Comparison of ENCODE assay signal across 23 cellular contexts in genomic region chr10:59724098-59724938, GRCh38. TPM values are rescaled to one million over a fixed set of nuclear protein-coding genes. Genes with fewer than 3 reads are reported as not detected.
"Had no signal": no experiment of that assay in that cellular context is flagged by ENCODE, and none has a peak within 500 bp of the region (broad histone marks: within the 10 kb centered on the region; RNA-seq: fewer than 3 reads in every experiment).

No MANE protein-coding gene starts in this region.

- FAIRE-seq: bronchial epithelial cell, endothelial cell of umbilical vein, frontal cortex, keratinocyte had no signal

- H3K27me3 ChIP-seq: heart right ventricle, testis, vagina had no signal

- H3K36me3 ChIP-seq: heart right ventricle, vagina had no signal

- H3K36me3 Mint-ChIP-seq: activated naive CD8-positive, alpha-beta T cell treated with anti-CD3 and anti-CD28 coated beads, Interleukin-2, amount 10 ng/mL, durations not matched to agents 7 days and 5 days; mesothelial cell of epicardium; natural killer cell treated with Interleukin-12 subunit alpha and Interleukin-12 subunit beta and Interleukin-15 and Interleukin-18, amount 100 ng/mL, for 72 hours had no signal

- H3K27me3 Mint-ChIP-seq: activated naive CD8-positive, alpha-beta T cell treated with anti-CD3 and anti-CD28 coated beads, Interleukin-2, amount 10 ng/mL, durations not matched to agents 7 days and 5 days had no signal

- H3K4me1 ChIP-seq: heart right ventricle, testis, vagina had no signal

- DNase-seq: activated CD4-positive, alpha-beta memory T cell treated with anti-CD3 and anti-CD28 coated beads, Interleukin-2, amount 10 ng/mL, durations not matched to agents 7 days and 5 days; activated CD4-positive, alpha-beta T cell treated with anti-CD3 and anti-CD28 coated beads for 36 hours; activated naive CD8-positive, alpha-beta T cell treated with anti-CD3 and anti-CD28 coated beads, Interleukin-2, amount 10 ng/mL, durations not matched to agents 7 days and 5 days; activated T-cell treated with anti-CD3 and anti-CD28 coated beads, Interleukin-2, amount 50 U/mL, for 72 hours; aorta; effector CD4-positive, alpha-beta T cell; heart right ventricle; nucleus accumbens; stimulated activated CD4-positive, alpha-beta T cell treated with anti-CD3 and anti-CD28 coated beads, Interleukin-15, amount 100 ng/mL, for 24 hours; stimulated activated CD4-positive, alpha-beta T cell treated with anti-CD3 and anti-CD28 coated beads, Interleukin-4, amount 100 ng/mL, for 24 hours; T-helper 1 cell; testis had no signal

- ATAC-seq: activated CD4-positive, alpha-beta T cell treated with anti-CD3 and anti-CD28 coated beads for 36 hours; activated T-cell treated with anti-CD3 and anti-CD28 coated beads, Interleukin-2, amount 50 U/mL, for 72 hours; heart right ventricle; natural killer cell treated with Interleukin-12 subunit alpha and Interleukin-12 subunit beta and Interleukin-15 and Interleukin-18, amount 100 ng/mL, for 72 hours had no signal

- H3K27ac ChIP-seq: heart right ventricle, testis, vagina, VCaP had no signal

- H3K27ac Mint-ChIP-seq: activated CD4-positive, alpha-beta memory T cell treated with anti-CD3 and anti-CD28 coated beads, Interleukin-2, amount 10 ng/mL, durations not matched to agents 7 days and 5 days; activated CD4-positive, alpha-beta T cell treated with anti-CD3 and anti-CD28 coated beads for 36 hours; activated naive CD8-positive, alpha-beta T cell treated with anti-CD3 and anti-CD28 coated beads, Interleukin-2, amount 10 ng/mL, durations not matched to agents 7 days and 5 days; activated T-cell treated with anti-CD3 and anti-CD28 coated beads, Interleukin-2, amount 50 U/mL, for 72 hours; mesothelial cell of epicardium; natural killer cell treated with Interleukin-12 subunit alpha and Interleukin-12 subunit beta and Interleukin-15 and Interleukin-18, amount 100 ng/mL, for 72 hours; stimulated activated naive CD8-positive, alpha-beta T cell treated with anti-CD3 and anti-CD28 coated beads, Interleukin-15, Interleukin-2, amounts not matched to agents 100 ng/mL and 50 ng/mL, for 24 hours had no signal

- H3K4me1 Mint-ChIP-seq: activated CD4-positive, alpha-beta memory T cell treated with anti-CD3 and anti-CD28 coated beads, Interleukin-2, amount 10 ng/mL, durations not matched to agents 7 days and 5 days; activated CD4-positive, alpha-beta T cell treated with anti-CD3 and anti-CD28 coated beads for 36 hours; activated naive CD8-positive, alpha-beta T cell treated with anti-CD3 and anti-CD28 coated beads, Interleukin-2, amount 10 ng/mL, durations not matched to agents 7 days and 5 days had no signal

- H3K9me3 Mint-ChIP-seq: activated CD4-positive, alpha-beta memory T cell treated with anti-CD3 and anti-CD28 coated beads, Interleukin-2, amount 10 ng/mL, durations not matched to agents 7 days and 5 days; activated naive CD8-positive, alpha-beta T cell treated with anti-CD3 and anti-CD28 coated beads, Interleukin-2, amount 10 ng/mL, durations not matched to agents 7 days and 5 days; natural killer cell treated with Interleukin-12 subunit alpha and Interleukin-12 subunit beta and Interleukin-15 and Interleukin-18, amount 100 ng/mL, for 72 hours had no signal

- H3K9me3 ChIP-seq: testis, vagina had no signal

- H3K4me3 Mint-ChIP-seq: activated CD4-positive, alpha-beta memory T cell treated with anti-CD3 and anti-CD28 coated beads, Interleukin-2, amount 10 ng/mL, durations not matched to agents 7 days and 5 days; activated CD4-positive, alpha-beta T cell treated with anti-CD3 and anti-CD28 coated beads for 36 hours; activated naive CD8-positive, alpha-beta T cell treated with anti-CD3 and anti-CD28 coated beads, Interleukin-2, amount 10 ng/mL, durations not matched to agents 7 days and 5 days; activated T-cell treated with anti-CD3 and anti-CD28 coated beads, Interleukin-2, amount 50 U/mL, for 72 hours; mesothelial cell of epicardium; natural killer cell treated with Interleukin-12 subunit alpha and Interleukin-12 subunit beta and Interleukin-15 and Interleukin-18, amount 100 ng/mL, for 72 hours; stimulated activated naive CD8-positive, alpha-beta T cell treated with anti-CD3 and anti-CD28 coated beads, Interleukin-15, Interleukin-2, amounts not matched to agents 100 ng/mL and 50 ng/mL, for 24 hours had no signal

- H3K4me3 ChIP-seq: heart right ventricle, testis, vagina had no signal

RNA-seq across cellular contexts. Expression of gene SLC16A9, which starts 14.7 kb away (rescaled TPM):
- total RNA-seq: endothelial cell of umbilical vein had no signal

RNA-seq across cellular contexts. Expression of gene MRLN, which starts 28.9 kb away (rescaled TPM):
- total RNA-seq: activated CD4-positive, alpha-beta memory T cell treated with anti-CD3 and anti-CD28 coated beads, Interleukin-2, amount 10 ng/mL, durations not matched to agents 7 days and 5 days; activated CD4-positive, alpha-beta T cell treated with anti-CD3 and anti-CD28 coated beads for 36 hours; activated naive CD8-positive, alpha-beta T cell treated with anti-CD3 and anti-CD28 coated beads, Interleukin-2, amount 10 ng/mL, durations not matched to agents 7 days and 5 days; activated T-cell treated with anti-CD3 and anti-CD28 coated beads, Interleukin-2, amount 50 U/mL, for 72 hours; bronchial epithelial cell; endothelial cell of umbilical vein; frontal cortex; heart right ventricle; liver; mesothelial cell of epicardium; natural killer cell treated with Interleukin-12 subunit alpha and Interleukin-12 subunit beta and Interleukin-15 and Interleukin-18, amount 100 ng/mL, for 72 hours; pulmonary artery endothelial cell; testis; vagina had no signal
- polyA plus RNA-seq: aorta, endothelial cell of umbilical vein, heart right ventricle, keratinocyte, liver had no signal
